In genomic region chr18:44536041-44536440, GRCh38 we compare ENCODE assay signal across 1 cellular context.
TF ChIP-seq lines count a peak whose summit lies in the region.

No MANE protein-coding gene starts in this region.

TF ChIP-seq in IMR-90, 13 proteins besides CTCF, POLR2A, EP300 and RAD21:
- TF ChIP-seq MAZ (IDR thresholded peaks at IDR 0.05; ENCODE audit: borderline replicate concordance, low read depth, low read length) = no peak
- no peak for TF ChIP-seq RCOR1 (IDR thresholded peaks at IDR 0.05; ENCODE audit: insufficient replicate concordance, low read length)
- no peak for TF ChIP-seq MAFK (IDR thresholded peaks at IDR 0.05; ENCODE audit: low read depth, low read length)
- TF ChIP-seq CHD1 (IDR thresholded peaks at IDR 0.05; ENCODE audit: low read depth, low read length) = no peak
- no peak for TF ChIP-seq CEBPB (IDR thresholded peaks at IDR 0.05; ENCODE audit: low read depth, low read length)
- TF ChIP-seq NFE2L2 (IDR thresholded peaks at IDR 0.05; ENCODE audit: low read depth, low read length) = no peak
- TF ChIP-seq, protein P1, sequence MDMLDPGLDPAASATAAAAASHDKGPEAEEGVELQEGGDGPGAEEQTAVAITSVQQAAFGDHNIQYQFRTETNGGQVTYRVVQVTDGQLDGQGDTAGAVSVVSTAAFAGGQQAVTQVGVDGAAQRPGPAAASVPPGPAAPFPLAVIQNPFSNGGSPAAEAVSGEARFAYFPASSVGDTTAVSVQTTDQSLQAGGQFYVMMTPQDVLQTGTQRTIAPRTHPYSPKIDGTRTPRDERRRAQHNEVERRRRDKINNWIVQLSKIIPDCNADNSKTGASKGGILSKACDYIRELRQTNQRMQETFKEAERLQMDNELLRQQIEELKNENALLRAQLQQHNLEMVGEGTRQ (IDR thresholded peaks at IDR 0.05; ENCODE audit: low read depth, low read length) = no peak
